21 cellular contexts compared by ENCODE assay signal in genomic region chr2:148503511-148503910, GRCh38.
"Had no signal": no experiment of that assay in that cellular context is flagged by ENCODE, and none has a peak within 500 bp of the region (broad histone marks: within the 10 kb centered on the region; RNA-seq: fewer than 3 reads in every experiment).

No MANE protein-coding gene starts in this region.

- H3K4me1 ChIP-seq: esophagus muscularis mucosa, foreskin keratinocyte, gastroesophageal sphincter, left ventricle myocardium inferior, lower lobe of right lung had no signal

- FAIRE-seq: endothelial cell of umbilical vein, frontal cortex, islet of Langerhans, keratinocyte had no signal

- H3K9me3 ChIP-seq: esophagus muscularis mucosa, gastroesophageal sphincter, heart left ventricle, left ventricle myocardium inferior, lower lobe of right lung had no signal

- H3K4me3 ChIP-seq: coronary artery, dorsolateral prefrontal cortex, esophagus muscularis mucosa, gastroesophageal sphincter, heart left ventricle, left ventricle myocardium inferior, lower lobe of right lung had no signal

- H3K27me3 ChIP-seq: dorsolateral prefrontal cortex, esophagus muscularis mucosa, foreskin keratinocyte, gastroesophageal sphincter, heart left ventricle had no signal

- ATAC-seq: foreskin keratinocyte; gastroesophageal sphincter; heart left ventricle; left cardiac atrium; left lobe of liver; lower lobe of right lung; naive thymus-derived CD4-positive, alpha-beta T cell had no signal

- H3K36me3 ChIP-seq: esophagus muscularis mucosa, left ventricle myocardium inferior, lower lobe of right lung had no signal

- H3K9me3 Mint-ChIP-seq: mesothelial cell of epicardium had no signal

- H3K27ac Mint-ChIP-seq: mesothelial cell of epicardium; naive thymus-derived CD4-positive, alpha-beta T cell had no signal

- H3K27ac ChIP-seq: coronary artery, dorsolateral prefrontal cortex, esophagus muscularis mucosa, foreskin keratinocyte, gastroesophageal sphincter, heart left ventricle, left ventricle myocardium inferior, lower lobe of right lung had no signal

- DNase-seq: dermis blood vessel endothelial cell; dorsolateral prefrontal cortex; effector CD4-positive, alpha-beta T cell; effector memory CD4-positive, alpha-beta T cell; foreskin keratinocyte; heart left ventricle; hippocampal formation; left cardiac atrium; left ventricle myocardium inferior; lower lobe of right lung; mesenchymal stem cell; naive thymus-derived CD4-positive, alpha-beta T cell had no signal
